ENCODE assay signal across 9 cellular contexts in the genomic region with DNA sequence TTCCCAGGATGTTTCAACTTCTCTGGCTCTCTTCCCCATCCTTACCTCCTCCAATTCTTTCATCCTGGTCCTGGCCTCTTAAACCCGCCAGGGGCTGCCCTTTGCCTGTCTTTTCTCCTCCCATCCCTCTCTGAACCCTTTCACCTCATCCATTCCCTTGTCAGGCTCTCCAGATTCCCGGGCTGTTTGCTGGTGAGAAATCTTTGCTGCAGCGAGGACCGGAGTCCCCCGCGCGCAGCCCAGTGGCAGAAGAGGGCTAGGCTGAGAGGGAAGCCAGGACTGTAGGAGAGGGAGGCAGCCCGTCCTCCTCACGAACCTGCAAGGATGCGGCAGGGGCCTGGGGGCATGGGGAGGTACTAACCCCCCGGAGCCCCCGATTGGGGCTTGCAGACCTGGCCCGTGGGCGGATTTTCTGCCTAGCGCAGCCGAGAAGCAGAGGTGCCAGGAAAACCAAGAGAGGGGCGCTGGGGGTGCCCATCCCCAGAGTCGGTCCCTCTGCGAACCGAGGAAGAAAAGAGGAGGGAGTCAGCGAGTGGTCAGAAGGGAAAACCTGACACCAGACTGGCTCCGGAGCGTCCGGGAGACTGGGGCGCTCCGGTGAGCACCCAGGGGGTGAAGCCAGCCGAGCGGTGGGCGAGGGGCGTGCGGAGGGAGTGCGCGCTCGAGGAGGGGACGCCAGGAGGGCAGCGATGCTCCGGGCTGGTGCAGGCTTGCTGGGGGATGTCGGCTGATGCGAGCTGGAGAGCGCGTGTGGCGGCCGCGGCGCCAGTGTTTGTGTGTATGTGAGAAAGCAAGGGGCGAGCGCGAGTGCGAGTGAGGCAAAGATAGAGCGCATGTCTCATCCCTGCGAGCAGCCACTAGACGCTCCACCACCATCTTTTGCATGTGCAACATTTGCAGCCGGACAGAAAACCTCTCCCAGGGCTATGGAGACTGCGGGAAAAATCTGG. TPM values are rescaled to one million over a fixed set of nuclear protein-coding genes. Genes with fewer than 3 reads are reported as not detected.
DNase-seq lines count a peak whose midpoint lies in the region; ATAC-seq and TF ChIP-seq lines count a peak whose summit lies in the region.
"Had no signal": no experiment of that assay in that cellular context is flagged by ENCODE, and none has a peak within 500 bp of the region (broad histone marks: within the 10 kb centered on the region; RNA-seq: fewer than 3 reads in every experiment).

A gene (plus strand): TSS at position 242 of the 950 bp plus-strand sequence. CDS start 925 bp downstream, outside the sequence.

- H3K36me3 Mint-ChIP-seq in activated T-cell treated with anti-CD3 and anti-CD28 coated beads, Interleukin-2, amount 50 U/mL, for 72 hours (ENCODE audit: insufficient read depth in 2 of 2) = no peaks in the 10 kb centered on the region

- H3K36me3 ChIP-seq in gastroesophageal sphincter = no peaks in the 10 kb centered on the region
- H3K36me3 ChIP-seq: HAP-1 had no signal

- H3K9me3 Mint-ChIP-seq in activated T-cell treated with anti-CD3 and anti-CD28 coated beads, Interleukin-2, amount 50 U/mL, for 72 hours = peaks cover 0 to 3% of the 10 kb centered on the region in 2 donors

- in situ Hi-C loops in KBM-7 (cut with MboI; ENCODE audit: low pct_unique_long_range_greater_than_20kb, low sequenced_read_pairs) = no loop called here

- peaks cover 48% of the 10 kb centered on the region for H3K27me3 ChIP-seq in gastroesophageal sphincter

- H3K27ac Mint-ChIP-seq in activated T-cell treated with anti-CD3 and anti-CD28 coated beads, Interleukin-2, amount 50 U/mL, for 72 hours = no peak within 1 kb of the TSS

- TF ChIP-seq CTCF in gastroesophageal sphincter (IDR thresholded peaks at IDR 0.05) = no peak

- peak within 1 kb of the TSS; percentile 81 to 84 for H3K4me3 Mint-ChIP-seq in activated T-cell treated with anti-CD3 and anti-CD28 coated beads, Interleukin-2, amount 50 U/mL, for 72 hours

- DNase-seq in AG20443 (ENCODE audit: low spot score) = peak; percentile 59
- DNase-seq in HuH-7 (ENCODE audit: low spot score) = peak; percentile 46
- peak; percentile 7 to 27 for DNase-seq in activated T-cell treated with anti-CD3 and anti-CD28 coated beads, Interleukin-2, amount 50 U/mL, for 72 hours
- DNase-seq in nucleus accumbens (lab: John Stamatoyannopoulos, UW) = peak in 54 of 56 donors; percentile 21 to 87 (median 72)
- no peak for DNase-seq in KBM-7
- no peak for DNase-seq in OCI-M1 (lab: John Stamatoyannopoulos, UW)
- no peak for DNase-seq in stimulated activated naive CD4-positive, alpha-beta T cell treated with Interleukin-2 at 50 U/mL for 16 hours (lab: John Stamatoyannopoulos, UW)

- 3% methylated on average over 11 to 21 of the region's 54 CpGs for WGBS in gastroesophageal sphincter (ENCODE audit: low coverage in 1 of 2), 2 donors

- no peak within 1 kb of the TSS for H3K27ac ChIP-seq in gastroesophageal sphincter

- peaks cover 17% of the 10 kb centered on the region for H3K4me1 Mint-ChIP-seq in activated T-cell treated with anti-CD3 and anti-CD28 coated beads, Interleukin-2, amount 50 U/mL, for 72 hours (ENCODE audit: low read depth)

- H3K27me3 Mint-ChIP-seq in activated T-cell treated with anti-CD3 and anti-CD28 coated beads, Interleukin-2, amount 50 U/mL, for 72 hours (ENCODE audit: low read depth) = peaks cover 64% of the 10 kb centered on the region

- H3K4me3 ChIP-seq in gastroesophageal sphincter = peak within 1 kb of the TSS; percentile 13 to 49
- H3K4me3 ChIP-seq: HAP-1 had no signal

- no peaks in the 10 kb centered on the region for H3K9me3 ChIP-seq in gastroesophageal sphincter
- H3K9me3 ChIP-seq: HAP-1 had no signal

- peaks cover 0 to 24% (median 14%) of the 10 kb centered on the region in 3 donors for H3K4me1 ChIP-seq in gastroesophageal sphincter
- H3K4me1 ChIP-seq: HAP-1 had no signal

- peak; percentile 62 for ATAC-seq in activated T-cell treated with anti-CD3 and anti-CD28 coated beads, Interleukin-2, amount 50 U/mL, for 72 hours (replicated peaks in 1 of 2)
- ATAC-seq in gastroesophageal sphincter = peak; percentile 34

- no peak for TF ChIP-seq EP300 in gastroesophageal sphincter (IDR thresholded peaks at IDR 0.05)

- TF ChIP-seq POLR2A in gastroesophageal sphincter (IDR thresholded peaks at IDR 0.05) = no peak

RNA-seq across cellular contexts. Expression of the gene that starts here (rescaled TPM):
- not detected for total RNA-seq in activated T-cell treated with anti-CD3 and anti-CD28 coated beads, Interleukin-2, amount 50 U/mL, for 72 hours
- total RNA-seq in gastroesophageal sphincter = 1 to 10 TPM in 1 of 4 donors, under 1 TPM in 1, not detected in 2; 0.47 to 1.2 TPM

Comparison
In these comparisons a context has a peak if more than half of its experiments do, and no peak if none do; other contexts are left out.
1. Peak in DNase-seq and ATAC-seq in activated T-cell treated with anti-CD3 and anti-CD28 coated beads, Interleukin-2, amount 50 U/mL, for 72 hours; RNA of the gene not detected or under 1 TPM.
2. DNase-seq: peak in AG20443 (single experiment), HuH-7 (single experiment) and nucleus accumbens (54 of 56); none in KBM-7 (single experiment), OCI-M1 (single experiment) and stimulated activated naive CD4-positive, alpha-beta T cell treated with Interleukin-2 at 50 U/mL for 16 hours (single experiment).